Comparison of ENCODE assay signal across 8 cellular contexts in genomic region chr2:29921560-29921915, GRCh38.
DNase-seq lines count a peak whose midpoint lies in the region; ATAC-seq and TF ChIP-seq lines count a peak whose summit lies in the region.

ALK (minus strand) TSS chr2:29921586; CDS start chr2:29920659, 927 bp downstream.

- peak within 1 kb of the TSS; percentile 24 for H3K4me3 ChIP-seq in AG09309 (ENCODE audit: control insufficient read depth, low read depth, low read length)
- H3K4me3 ChIP-seq in HFF-Myc (replicated peaks; ENCODE audit: low read depth, low read length): no peak within 1 kb of the TSS

- DNase-seq in AG09309 (ENCODE audit: low read depth) (peak; percentile 34), HFF-Myc (ENCODE audit: extremely low read depth, low read depth) (peak; percentile 24), NCI-H526 treated with DMSO at 0.1 percent for 48 hours (lab: John Stamatoyannopoulos, UW) (peak; percentile 87), activated T-cell treated with anti-CD3 and anti-CD28 coated beads for 1 hour (ENCODE audit: low read depth) (peak; percentile 23), epithelial cell of prostate (ENCODE audit: low read depth, low spot score) (peak; percentile 45), midbrain (lab: John Stamatoyannopoulos, UW) (peak; percentile 93)
- DNase-seq in stimulated activated CD8-positive, alpha-beta memory T cell treated with anti-CD3 and anti-CD28 coated beads, Interleukin-4, amount 100 ng/mL, for 48 hours: peak; percentile 81

- TF ChIP-seq CTCF in AG09309 (IDR thresholded peaks at IDR 0.05; ENCODE audit: control insufficient read depth, insufficient read depth, low read depth, low read length, missing control alignments) (no peak), HFF-Myc (IDR thresholded peaks at IDR 0.05; ENCODE audit: low read depth, low read length, missing control alignments) (no peak)

- ATAC-seq in HG02678 (IDR thresholded peaks at IDR 0.05; ENCODE audit: unreplicated experiment): no peak

- H3K27ac ChIP-seq in epithelial cell of prostate: no peak within 1 kb of the TSS

Comparison
In these comparisons a context has a peak if more than half of its experiments do, and no peak if none do; other contexts are left out.
1. DNase-seq: peak in every context shown above with its lines; median percentile 93 in midbrain; 87 in NCI-H526 treated with DMSO at 0.1 percent for 48 hours; 81 in stimulated activated CD8-positive, alpha-beta memory T cell treated with anti-CD3 and anti-CD28 coated beads, Interleukin-4, amount 100 ng/mL, for 48 hours; 45 in epithelial cell of prostate; 34 in AG09309; 24 in HFF-Myc; 23 in activated T-cell treated with anti-CD3 and anti-CD28 coated beads for 1 hour.